8 cellular contexts compared by ENCODE assay signal in genomic region chr1:160726498-160727391, GRCh38. TPM values are rescaled to one million over a fixed set of nuclear protein-coding genes. Genes with fewer than 3 reads are reported as not detected.
DNase-seq lines count a peak whose midpoint lies in the region; ATAC-seq, FAIRE-seq and TF ChIP-seq lines count a peak whose summit lies in the region.

No MANE protein-coding gene starts in this region.

- no peaks in the 10 kb centered on the region for H4K20me1 ChIP-seq in HepG2 (ENCODE audit: insufficient read depth, low read length)

- ATAC-seq in HG03066 (IDR thresholded peaks at IDR 0.05; ENCODE audit: low read depth, unreplicated experiment) (peak; percentile 72), HepG2 (peak; percentile 89)

- no peak overlapping the region for H3K9ac ChIP-seq in HepG2 (ENCODE audit: insufficient read depth, low read depth, low read length)

- H3K27me3 ChIP-seq in A673 (replicated peaks; ENCODE audit: insufficient read depth, low read depth, low read length, poor library complexity) = no peaks in the 10 kb centered on the region
- H3K27me3 ChIP-seq in WERI-Rb-1 (ENCODE audit: insufficient read depth, low read depth, severe bottlenecking) = peaks cover 87% of the 10 kb centered on the region
- no peaks in the 10 kb centered on the region; a peak in 2 of 5 replicates for H3K27me3 ChIP-seq in HepG2 (ENCODE audit: control insufficient read depth in 1 of 2, insufficient read depth in 2 of 2, low read length in 2 of 2)

- H3K36me3 ChIP-seq in A673 (ENCODE audit: insufficient read depth, low read length, poor library complexity, severe bottlenecking) (no peaks in the 10 kb centered on the region), WERI-Rb-1 (no peaks in the 10 kb centered on the region), HepG2 (replicated peaks in 1 of 2; ENCODE audit: control insufficient read depth in 1 of 2, insufficient read depth in 2 of 2, low read length in 2 of 2) (no peaks in the 10 kb centered on the region)

- TF ChIP-seq POLR2A in GM12891 (IDR thresholded peaks at IDR 0.05; ENCODE audit: low read depth, low read length) (no peak), HepG2 (IDR thresholded peaks at IDR 0.05; ENCODE audit: insufficient read depth in 1 of 2, low read depth in 2 of 2, low read length in 2 of 2) (no peak)

- no peak overlapping the region for H3K4me3 ChIP-seq in A673 (ENCODE audit: low read depth, low read length, poor library complexity, severe bottlenecking)
- no peak overlapping the region for H3K4me3 ChIP-seq in WERI-Rb-1 (ENCODE audit: low read depth, low read length)
- H3K4me3 ChIP-seq in HepG2 (replicated peaks in 1 of 3; ENCODE audit: insufficient read depth in 1 of 3, low read depth in 2 of 3, low read length in 3 of 3) = no peak overlapping the region

- no peaks in the 10 kb centered on the region for H3K79me2 ChIP-seq in HepG2 (ENCODE audit: insufficient read depth, low read length)

- FAIRE-seq in GM12891 (lab: Jason Lieb, UNC) (peak; percentile 93), HepG2 (lab: Jason Lieb, UNC) (peak; percentile 15)

- intact Hi-C loops in A673 (cut with micrococcal nuclease; ENCODE audit: unreplicated experiment) (loop anchor here (5.0 to 10.0 kb wide), 5 partner anchors 101 to 416 kb away; partner anchors contain the start of genes ITLN2 and KLHDC9), HepG2 (cut with micrococcal nuclease; ENCODE audit: unreplicated experiment) (loop anchor here (1.0 to 2.0 kb wide), 3 partner anchors 42 to 224 kb away; no protein-coding TSS in a partner anchor)

- TF ChIP-seq CTCF in A673 (conservative IDR thresholded peaks at IDR 0.05; ENCODE audit: low read depth, low read length) (peak; percentile 92), WERI-Rb-1 (IDR thresholded peaks at IDR 0.05; ENCODE audit: low read depth, low read length) (peak; percentile 81), HepG2 (CRISPR knock-in tag; IDR thresholded peaks at IDR 0.05) (peak; percentile 80)

- CTCF ChIA-PET in A673 (lab: Charles Lee) (interaction anchor here (1.2 to 1.5 kb wide), 4 partner anchors 51 to 264 kb away, joined by 3 to 14 read pairs (median 4); partner anchors contain the start of gene ITLN2), HepG2 (lab: Yijun Ruan, JAX; ENCODE audit: low intra/inter-chr PET ratio, low total read pairs) (interaction anchor here (1.7 to 2.4 kb wide), 3 partner anchors 41 to 225 kb away, joined by 6 to 19 read pairs (median 7); no protein-coding TSS in a partner anchor)

- peak overlapping the region; percentile 31 for H3K4me2 ChIP-seq in HepG2 (ENCODE audit: low read depth, low read length)

- peak; percentile 43; the same call in 1 of the 2 replicates for TF ChIP-seq RAD21 in HepG2 (CRISPR knock-in tag; IDR thresholded peaks at IDR 0.05)

- POLR2A ChIA-PET in A673 (lab: Charles Lee; ENCODE audit: low non-redundant PET) (no interaction called here), HepG2 (lab: Yijun Ruan, JAX) (no interaction called here)

- BruUV-seq in A673 (replicated peaks; lab: Mats Ljungman, UMichigan) (no TSS peak), HepG2 (replicated peaks; lab: Mats Ljungman, UMichigan) (no TSS peak)

- H2AFZ ChIP-seq in HepG2 (ENCODE audit: low read length) = no peak overlapping the region

- TF ChIP-seq EP300 in HepG2 (IDR thresholded peaks at IDR 0.05; ENCODE audit: low read depth in 2 of 2, low read length in 2 of 2) = no peak
- no peak for TF ChIP-seq EP300 in HepG2 (CRISPR knock-in tag; IDR thresholded peaks at IDR 0.05; ENCODE audit: borderline replicate concordance)

- H3K4me1 ChIP-seq in A673 (ENCODE audit: insufficient read depth, low read length, poor library complexity, severe bottlenecking) (no peaks in the 10 kb centered on the region), HepG2 (ENCODE audit: insufficient read depth, low read length) (peaks cover 12% of the 10 kb centered on the region)

- in situ Hi-C loops in HepG2 (cut with HindIII; ENCODE audit: extremely low pct_ligation_motif_present, low pct_unique_long_range_greater_than_20kb) = loop anchor here (10.0 kb wide), 1 partner anchor 228 kb away; the partner anchor contains the start of gene ITLN2

- H3K27ac ChIP-seq in A673 (ENCODE audit: low read depth, low read length, poor library complexity, severe bottlenecking) (no peak overlapping the region), WERI-Rb-1 (no peak overlapping the region), HepG2 (ENCODE audit: extremely low read length, insufficient read depth, low read length) (no peak overlapping the region)

- DNase-seq in A673 (ENCODE audit: low spot score) = peak; percentile 84
- DNase-seq in GM12891 (ENCODE audit: insufficient read length, low spot score) = peak; percentile 39
- DNase-seq in NCI-H2196 (lab: John Stamatoyannopoulos, UW; ENCODE audit: unreplicated experiment) = peak; percentile 36
- peak; percentile 59 for DNase-seq in WERI-Rb-1
- peak; percentile 37 to 63 for DNase-seq in dermis microvascular lymphatic vessel endothelial cell (ENCODE audit: low read depth in 2 of 2)
- DNase-seq in HepG2 (ENCODE audit: low spot score) = peak; percentile 61
- peak in 2 of 3 experiments; percentile 23 to 54 for DNase-seq in stimulated activated CD4-positive, alpha-beta T cell treated with anti-CD3 and anti-CD28 coated beads, TNF-alpha, amount 100 ng/mL, for 4 hours (ENCODE audit: low read depth in 3 of 3)

- WGBS in HepG2 (ENCODE audit: low lambda C conversion rate) = 2% methylated on average over 8 of the region's 8 CpGs

- H3K9me3 ChIP-seq in A673 (ENCODE audit: low read depth, low read length, poor library complexity, severe bottlenecking) (no peaks in the 10 kb centered on the region), WERI-Rb-1 (ENCODE audit: severe bottlenecking) (peaks cover 4% of the 10 kb centered on the region), HepG2 (ENCODE audit: low read length) (no peaks in the 10 kb centered on the region)

TF ChIP-seq in GM12891, 5 proteins besides CTCF, POLR2A, EP300 and RAD21:
- no peak for TF ChIP-seq SPI1 (IDR thresholded peaks at IDR 0.05; ENCODE audit: low read depth, low read length)
- TF ChIP-seq POU2F2 (IDR thresholded peaks at IDR 0.05; ENCODE audit: low read depth, low read length) = peak; percentile 7; the same call in 1 of the 2 replicates

RNA-seq across cellular contexts. Expression of gene SLAMF7, which starts 12.3 kb away (rescaled TPM):
- not detected in 2 replicates for total RNA-seq in A673 (2021)
- 123 TPM for polyA plus RNA-seq in GM12891 (2012; ENCODE audit: low read depth, missing spikeins)
- not detected in 2 replicates for total RNA-seq in dermis microvascular lymphatic vessel endothelial cell
- total RNA-seq in HepG2 (2016; rRNA removed; fragmentation: Illumina TruSeq; extraction: Trizol) = not detected in 2 replicates
- not detected in 2 replicates for total RNA-seq in HepG2 (2016; cell fraction: cytosol; rRNA removed; fragmentation: Illumina TruSeq; extraction: Trizol; ENCODE audit: low read depth)
- total RNA-seq in HepG2 (2016; cell fraction: insoluble cytoplasmic fraction; rRNA removed; fragmentation: Illumina TruSeq; extraction: Trizol) = not detected in 2 replicates
- total RNA-seq in HepG2 (2016; cell fraction: membrane; rRNA removed; fragmentation: Illumina TruSeq; extraction: Trizol) = not detected in 2 replicates
- total RNA-seq in HepG2 (2016; cell fraction: nucleus; rRNA removed; fragmentation: Illumina TruSeq; extraction: Trizol) = not detected in 2 replicates
- polyA plus RNA-seq in HepG2 (2011; rRNA removed) = not detected in 2 replicates
- 0.03 TPM in 1 of 2 replicates, not detected in the other for polyA plus RNA-seq in HepG2 (2011; cell fraction: cytosol; rRNA removed)
- polyA plus RNA-seq in HepG2 (2011; cell fraction: nucleus; rRNA removed) = 0.05 TPM in 1 of 2 replicates, not detected in the other
- not detected in 2 replicates for polyA plus RNA-seq in HepG2 (2012)
- polyA plus RNA-seq in HepG2 (2016; cell fraction: cytosol; fragmentation: Illumina TruSeq; extraction: Trizol; ENCODE audit: low read depth) = not detected in 2 replicates
- not detected in 2 replicates for polyA plus RNA-seq in HepG2 (2016; cell fraction: insoluble cytoplasmic fraction; fragmentation: Illumina TruSeq; extraction: Trizol; ENCODE audit: low read depth)
- polyA plus RNA-seq in HepG2 (2016; cell fraction: membrane; fragmentation: Illumina TruSeq; extraction: Trizol; ENCODE audit: low read depth) = not detected in 2 replicates
- polyA plus RNA-seq in HepG2 (2016; cell fraction: nucleus; fragmentation: Illumina TruSeq; extraction: Trizol; ENCODE audit: insufficient read depth, low read depth) = not detected in 2 replicates
- polyA minus RNA-seq in HepG2 (2011; rRNA and poly(A)+ RNA removed; ENCODE audit: low replicate concordance) = 0.07 TPM in 1 of 2 replicates, not detected in the other
- not detected in 2 replicates for polyA minus RNA-seq in HepG2 (2011; cell fraction: cytosol; rRNA and poly(A)+ RNA removed)
- polyA minus RNA-seq in HepG2 (2011; cell fraction: nucleus; rRNA and poly(A)+ RNA removed) = not detected in 2 replicates

RNA-seq across cellular contexts. Expression of gene CD48, which starts 15.1 kb away (rescaled TPM):
- total RNA-seq in A673 (2021) (not detected in 2 replicates), dermis microvascular lymphatic vessel endothelial cell (not detected in 2 replicates), HepG2 (2016; rRNA removed; fragmentation: Illumina TruSeq; extraction: Trizol) (not detected in 2 replicates)
- polyA plus RNA-seq in GM12891 (2012; ENCODE audit: low read depth, missing spikeins) = 614 TPM
- total RNA-seq in HepG2 (2016; cell fraction: cytosol; rRNA removed; fragmentation: Illumina TruSeq; extraction: Trizol; ENCODE audit: low read depth) = not detected in 2 replicates
- not detected in 2 replicates for total RNA-seq in HepG2 (2016; cell fraction: insoluble cytoplasmic fraction; rRNA removed; fragmentation: Illumina TruSeq; extraction: Trizol)
- total RNA-seq in HepG2 (2016; cell fraction: membrane; rRNA removed; fragmentation: Illumina TruSeq; extraction: Trizol) = not detected in 2 replicates
- total RNA-seq in HepG2 (2016; cell fraction: nucleus; rRNA removed; fragmentation: Illumina TruSeq; extraction: Trizol) = not detected in 2 replicates
- not detected in 2 replicates for polyA plus RNA-seq in HepG2 (2011; rRNA removed)
- polyA plus RNA-seq in HepG2 (2011; cell fraction: cytosol; rRNA removed) = 0.05 TPM in 1 of 2 replicates, not detected in the other
- 0.12 TPM in 1 of 2 replicates, not detected in the other for polyA plus RNA-seq in HepG2 (2011; cell fraction: nucleus; rRNA removed)
- not detected in 2 replicates for polyA plus RNA-seq in HepG2 (2012)
- polyA plus RNA-seq in HepG2 (2016; cell fraction: cytosol; fragmentation: Illumina TruSeq; extraction: Trizol; ENCODE audit: low read depth) = not detected in 2 replicates
- not detected in 2 replicates for polyA plus RNA-seq in HepG2 (2016; cell fraction: insoluble cytoplasmic fraction; fragmentation: Illumina TruSeq; extraction: Trizol; ENCODE audit: low read depth)
- not detected in 2 replicates for polyA plus RNA-seq in HepG2 (2016; cell fraction: membrane; fragmentation: Illumina TruSeq; extraction: Trizol; ENCODE audit: low read depth)
- polyA plus RNA-seq in HepG2 (2016; cell fraction: nucleus; fragmentation: Illumina TruSeq; extraction: Trizol; ENCODE audit: insufficient read depth, low read depth) = not detected in 2 replicates
- not detected in 2 replicates for polyA minus RNA-seq in HepG2 (2011; rRNA and poly(A)+ RNA removed; ENCODE audit: low replicate concordance)
- polyA minus RNA-seq in HepG2 (2011; cell fraction: cytosol; rRNA and poly(A)+ RNA removed) = not detected in 2 replicates
- polyA minus RNA-seq in HepG2 (2011; cell fraction: nucleus; rRNA and poly(A)+ RNA removed) = not detected in 2 replicates
